ENCODE assay signal across 1 cellular context in genomic region chr4:169271692-169272007, GRCh38.
A peak's percentile ranks its signal among the peaks of the same experiment; 100 is the strongest.
TF ChIP-seq lines count a peak whose summit lies in the region.

No MANE protein-coding gene starts in this region.

TF ChIP-seq in GM12878, 131 proteins besides CTCF, POLR2A, EP300 and RAD21 (continued from another document):
- TF ChIP-seq BCL3 (IDR thresholded peaks at IDR 0.05; ENCODE audit: borderline replicate concordance, insufficient read depth, low read depth, low read length, poor library complexity, severe bottlenecking): peak; percentile 28
- peak; percentile 8; the same call in 1 of the 2 replicates for TF ChIP-seq MTA2 (IDR thresholded peaks at IDR 0.05; ENCODE audit: low read depth)
- TF ChIP-seq ATF7 (IDR thresholded peaks at IDR 0.05; ENCODE audit: low read depth): no peak
- TF ChIP-seq TCF12 (IDR thresholded peaks at IDR 0.05; ENCODE audit: low read depth, low read length): no peak
TF ChIP-seq in GM12878: peak in this region for 4.
